ENCODE assay signal across 8 cellular contexts in genomic region chr18:7117390-7118355, GRCh38. TPM values are rescaled to one million over a fixed set of nuclear protein-coding genes. Genes with fewer than 3 reads are reported as not detected.
DNase-seq lines count a peak whose midpoint lies in the region; ATAC-seq and TF ChIP-seq lines count a peak whose summit lies in the region.

LAMA1 (minus strand) TSS chr18:7117797; CDS start chr18:7117720, 77 bp downstream.

- H3K9me2 ChIP-seq in PC-3 (replicated peaks; ENCODE audit: low read length): no peaks in the 10 kb centered on the region

- DNase-seq in Caki2 (ENCODE audit: low read depth): peak; percentile 43
- DNase-seq in PC-3: no peak
- no peak for DNase-seq in fibroblast of the aortic adventitia (ENCODE audit: low read depth)
- peak; percentile 22 to 57 (median 42) for DNase-seq in ovary
- DNase-seq in MV-4-11 (lab: John Stamatoyannopoulos, UW): no peak

- H3K4me1 ChIP-seq in PC-3 (ENCODE audit: insufficient read depth, low read length) (no peaks in the 10 kb centered on the region), ovary (ENCODE audit: insufficient read depth) (peaks cover 2% of the 10 kb centered on the region)

- TF ChIP-seq EP300 in ovary (IDR thresholded peaks at IDR 0.05): no peak

- ATAC-seq in PC-3: peak; percentile 20; the same call in 1 of the 2 replicates
- ATAC-seq in GM18870 (IDR thresholded peaks at IDR 0.05; ENCODE audit: unreplicated experiment): no peak
- ATAC-seq in GM18861 (IDR thresholded peaks at IDR 0.05; ENCODE audit: unreplicated experiment): no peak
- no peak for ATAC-seq in GM18873 (IDR thresholded peaks at IDR 0.05; ENCODE audit: low FRiP score, unreplicated experiment)

- H3K9me3 ChIP-seq in PC-3 (ENCODE audit: low read length): no peaks in the 10 kb centered on the region
- no peaks in the 10 kb centered on the region for H3K9me3 ChIP-seq in ovary

- H3K27ac ChIP-seq in PC-3 (ENCODE audit: low read length) (no peak within 1 kb of the TSS), ovary (no peak within 1 kb of the TSS)

- H3K36me3 ChIP-seq in PC-3 (ENCODE audit: low read depth, low read length): no peaks in the 10 kb centered on the region
- no peaks in the 10 kb centered on the region for H3K36me3 ChIP-seq in ovary

- peak within 1 kb of the TSS; percentile 65; the same call in 1 of the 2 replicates for H3K4me2 ChIP-seq in PC-3 (ENCODE audit: low read length)

- POLR2A ChIA-PET in PC-3 (lab: Charles Lee; ENCODE audit: unreplicated experiment): no interaction called here

- H2AFZ ChIP-seq in PC-3 (ENCODE audit: low read length): 0 out of 2 replicates have a peak within 1 kb of the TSS, but pooled peaks have one; percentile 34

- TF ChIP-seq POLR2A in ovary (IDR thresholded peaks at IDR 0.05): no peak

- no TSS peak for BruUV-seq in PC-3 (replicated peaks; lab: Mats Ljungman, UMichigan)

- 1 to 2% (median 1%) methylated on average over 63 to 95 of the region's 95 CpGs for WGBS in ovary, 3 donors

- H3K4me3 ChIP-seq in PC-3 (ENCODE audit: low read length) (no peak within 1 kb of the TSS; the same call in 1 of the 2 replicates), fibroblast of the aortic adventitia (ENCODE audit: low read depth, low read length) (peak within 1 kb of the TSS; percentile 40), ovary (peak within 1 kb of the TSS; percentile 24)

- TF ChIP-seq CTCF in PC-3 (conservative IDR thresholded peaks at IDR 0.05; ENCODE audit: low read depth, low read length) (no peak), fibroblast of the aortic adventitia (IDR thresholded peaks at IDR 0.05; ENCODE audit: insufficient read depth, low read length) (no peak), ovary (IDR thresholded peaks at IDR 0.05) (no peak)

- no peaks in the 10 kb centered on the region for H3K79me2 ChIP-seq in PC-3 (ENCODE audit: low read length)

- CTCF ChIA-PET in PC-3 (lab: Charles Lee): no interaction called here

- H4K20me1 ChIP-seq in PC-3 (ENCODE audit: low read length): no peaks in the 10 kb centered on the region

- peaks cover 85% of the 10 kb centered on the region for H3K27me3 ChIP-seq in PC-3 (ENCODE audit: low read length)
- no peaks in the 10 kb centered on the region for H3K27me3 ChIP-seq in ovary

- H3F3A ChIP-seq in PC-3 (ENCODE audit: low read length, unreplicated experiment): no peaks in the 10 kb centered on the region

- no peak within 1 kb of the TSS for H3K9ac ChIP-seq in PC-3 (ENCODE audit: low read length)

- intact Hi-C loops in PC-3 (cut with micrococcal nuclease): no loop called here
- intact Hi-C loops in ovary (cut with DNase I): loop anchor here in 1 of 4 donors (10.0 kb wide), 1 partner anchor 53 kb away; no protein-coding TSS in a partner anchor

- in situ Hi-C loops in Caki2 (cut with HindIII; ENCODE audit: low pct_unique_long_range_greater_than_20kb, low sequenced_read_pairs): no loop called here

RNA-seq across cellular contexts. Expression of gene LAMA1, which starts in this region (rescaled TPM):
- total RNA-seq in Caki2 (2014; rRNA removed; shearing (Covaris generic); ENCODE audit: low replicate concordance): 23.4 and 38.2 TPM in 2 replicates
- total RNA-seq in PC-3 (2014; rRNA removed) (not detected in 2 replicates), fibroblast of the aortic adventitia (ENCODE audit: low replicate concordance) (3.5 and 30.1 TPM in 2 replicates), ovary (1 to 10 TPM; 1.1 to 5.4 (median 3.3) TPM)
- polyA plus RNA-seq in ovary: 10 to 100 TPM in 1 of 2 donors, 1 to 10 TPM in 1; 3.8 to 10.8 TPM

Comparison
In these comparisons a context has a peak if more than half of its experiments do, and no peak if none do; other contexts are left out.
1. Peak in ATAC-seq and H3K4me2 ChIP-seq in PC-3; RNA of the gene not detected or under 1 TPM.
2. DNase-seq: peak in Caki2 (single experiment) and ovary (5 of 5); none in PC-3 (single experiment), fibroblast of the aortic adventitia (single experiment) and MV-4-11 (single experiment).